Comparison of ENCODE assay signal across 1 cellular context in the genomic region with DNA sequence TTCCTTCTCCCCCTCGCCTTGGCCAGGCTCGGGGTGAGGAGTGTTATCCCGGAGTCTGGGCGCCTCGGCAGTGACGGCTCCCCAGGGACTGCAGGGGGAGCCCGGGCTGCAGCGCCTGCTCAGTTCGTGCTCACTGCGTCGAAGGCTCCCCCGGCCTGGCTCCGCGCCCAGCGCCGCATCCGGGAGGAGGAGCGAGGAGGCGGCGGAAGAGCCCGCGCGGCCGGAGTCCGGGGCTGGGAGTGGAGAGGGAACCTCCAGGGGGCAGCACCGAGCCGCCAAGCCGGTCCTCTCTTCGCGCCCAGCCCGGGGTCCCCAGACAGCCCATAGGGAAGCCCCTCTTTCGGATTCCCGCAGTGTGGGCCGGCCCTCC.
A peak's percentile ranks its signal among the peaks of the same experiment; 100 is the strongest.
TF ChIP-seq lines count a peak whose summit lies in the region.

No MANE protein-coding gene starts in this region.

TF ChIP-seq in K562, 482 proteins besides CTCF, POLR2A, EP300 and RAD21 (continued from another document and continues in another):
- peak; percentile 53; the same call in 1 of the 2 replicates for TF ChIP-seq RREB1 (CRISPR knock-in tag; IDR thresholded peaks at IDR 0.05)
- no peak for TF ChIP-seq ZNF184 (CRISPR knock-in tag; IDR thresholded peaks at IDR 0.05)
- TF ChIP-seq JUNB (CRISPR knock-in tag; conservative IDR thresholded peaks at IDR 0.05): no peak
- TF ChIP-seq ETS2 (tag; IDR thresholded peaks at IDR 0.05; ENCODE audit: borderline replicate concordance, poor library complexity, severe bottlenecking): no peak
- no peak for TF ChIP-seq DNMT1 (IDR thresholded peaks at IDR 0.05)
- TF ChIP-seq, protein P1, sequence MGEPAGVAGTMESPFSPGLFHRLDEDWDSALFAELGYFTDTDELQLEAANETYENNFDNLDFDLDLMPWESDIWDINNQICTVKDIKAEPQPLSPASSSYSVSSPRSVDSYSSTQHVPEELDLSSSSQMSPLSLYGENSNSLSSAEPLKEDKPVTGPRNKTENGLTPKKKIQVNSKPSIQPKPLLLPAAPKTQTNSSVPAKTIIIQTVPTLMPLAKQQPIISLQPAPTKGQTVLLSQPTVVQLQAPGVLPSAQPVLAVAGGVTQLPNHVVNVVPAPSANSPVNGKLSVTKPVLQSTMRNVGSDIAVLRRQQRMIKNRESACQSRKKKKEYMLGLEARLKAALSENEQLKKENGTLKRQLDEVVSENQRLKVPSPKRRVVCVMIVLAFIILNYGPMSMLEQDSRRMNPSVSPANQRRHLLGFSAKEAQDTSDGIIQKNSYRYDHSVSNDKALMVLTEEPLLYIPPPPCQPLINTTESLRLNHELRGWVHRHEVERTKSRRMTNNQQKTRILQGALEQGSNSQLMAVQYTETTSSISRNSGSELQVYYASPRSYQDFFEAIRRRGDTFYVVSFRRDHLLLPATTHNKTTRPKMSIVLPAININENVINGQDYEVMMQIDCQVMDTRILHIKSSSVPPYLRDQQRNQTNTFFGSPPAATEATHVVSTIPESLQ (CRISPR knock-in tag; IDR thresholded peaks at IDR 0.05): no peak
- TF ChIP-seq NFIX (CRISPR knock-in tag; IDR thresholded peaks at IDR 0.05; ENCODE audit: low read depth): peak; percentile 65
- TF ChIP-seq ZNF354B (CRISPR knock-in tag; IDR thresholded peaks at IDR 0.05): no peak
- peak; percentile 18; the same call in 1 of the 2 replicates for TF ChIP-seq ZNF175 (CRISPR knock-in tag; IDR thresholded peaks at IDR 0.05; ENCODE audit: low read depth)
- no peak for TF ChIP-seq SMARCA5 (IDR thresholded peaks at IDR 0.05)
- peak; percentile 63; the same call in 1 of the 2 replicates for TF ChIP-seq MTA3 (IDR thresholded peaks at IDR 0.05; ENCODE audit: borderline replicate concordance)
- no peak; the same call in 1 of the 2 replicates for TF ChIP-seq PTBP1 (IDR thresholded peaks at IDR 0.05; ENCODE audit: low read depth, low read length)
- TF ChIP-seq, protein P2, sequence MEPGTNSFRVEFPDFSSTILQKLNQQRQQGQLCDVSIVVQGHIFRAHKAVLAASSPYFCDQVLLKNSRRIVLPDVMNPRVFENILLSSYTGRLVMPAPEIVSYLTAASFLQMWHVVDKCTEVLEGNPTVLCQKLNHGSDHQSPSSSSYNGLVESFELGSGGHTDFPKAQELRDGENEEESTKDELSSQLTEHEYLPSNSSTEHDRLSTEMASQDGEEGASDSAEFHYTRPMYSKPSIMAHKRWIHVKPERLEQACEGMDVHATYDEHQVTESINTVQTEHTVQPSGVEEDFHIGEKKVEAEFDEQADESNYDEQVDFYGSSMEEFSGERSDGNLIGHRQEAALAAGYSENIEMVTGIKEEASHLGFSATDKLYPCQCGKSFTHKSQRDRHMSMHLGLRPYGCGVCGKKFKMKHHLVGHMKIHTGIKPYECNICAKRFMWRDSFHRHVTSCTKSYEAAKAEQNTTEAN (CRISPR knock-in tag; IDR thresholded peaks at IDR 0.05): peak; percentile 85; the same call in 1 of the 2 replicates
- peak; percentile 26 for TF ChIP-seq HNRNPK (IDR thresholded peaks at IDR 0.05; ENCODE audit: low read depth, low read length, poor library complexity, severe bottlenecking)
- TF ChIP-seq EGR1 (conservative IDR thresholded peaks at IDR 0.05): peak; percentile 24; the same call in 1 of the 2 replicates
- TF ChIP-seq KAT7 (CRISPR knock-in tag; IDR thresholded peaks at IDR 0.05; ENCODE audit: borderline replicate concordance): peak; percentile 55; the same call in 1 of the 2 replicates
- TF ChIP-seq PHB2 (IDR thresholded peaks at IDR 0.05; ENCODE audit: low read depth): no peak
- no peak for TF ChIP-seq ELK1 (CRISPR knock-in tag; IDR thresholded peaks at IDR 0.05)
- TF ChIP-seq, protein P3, sequence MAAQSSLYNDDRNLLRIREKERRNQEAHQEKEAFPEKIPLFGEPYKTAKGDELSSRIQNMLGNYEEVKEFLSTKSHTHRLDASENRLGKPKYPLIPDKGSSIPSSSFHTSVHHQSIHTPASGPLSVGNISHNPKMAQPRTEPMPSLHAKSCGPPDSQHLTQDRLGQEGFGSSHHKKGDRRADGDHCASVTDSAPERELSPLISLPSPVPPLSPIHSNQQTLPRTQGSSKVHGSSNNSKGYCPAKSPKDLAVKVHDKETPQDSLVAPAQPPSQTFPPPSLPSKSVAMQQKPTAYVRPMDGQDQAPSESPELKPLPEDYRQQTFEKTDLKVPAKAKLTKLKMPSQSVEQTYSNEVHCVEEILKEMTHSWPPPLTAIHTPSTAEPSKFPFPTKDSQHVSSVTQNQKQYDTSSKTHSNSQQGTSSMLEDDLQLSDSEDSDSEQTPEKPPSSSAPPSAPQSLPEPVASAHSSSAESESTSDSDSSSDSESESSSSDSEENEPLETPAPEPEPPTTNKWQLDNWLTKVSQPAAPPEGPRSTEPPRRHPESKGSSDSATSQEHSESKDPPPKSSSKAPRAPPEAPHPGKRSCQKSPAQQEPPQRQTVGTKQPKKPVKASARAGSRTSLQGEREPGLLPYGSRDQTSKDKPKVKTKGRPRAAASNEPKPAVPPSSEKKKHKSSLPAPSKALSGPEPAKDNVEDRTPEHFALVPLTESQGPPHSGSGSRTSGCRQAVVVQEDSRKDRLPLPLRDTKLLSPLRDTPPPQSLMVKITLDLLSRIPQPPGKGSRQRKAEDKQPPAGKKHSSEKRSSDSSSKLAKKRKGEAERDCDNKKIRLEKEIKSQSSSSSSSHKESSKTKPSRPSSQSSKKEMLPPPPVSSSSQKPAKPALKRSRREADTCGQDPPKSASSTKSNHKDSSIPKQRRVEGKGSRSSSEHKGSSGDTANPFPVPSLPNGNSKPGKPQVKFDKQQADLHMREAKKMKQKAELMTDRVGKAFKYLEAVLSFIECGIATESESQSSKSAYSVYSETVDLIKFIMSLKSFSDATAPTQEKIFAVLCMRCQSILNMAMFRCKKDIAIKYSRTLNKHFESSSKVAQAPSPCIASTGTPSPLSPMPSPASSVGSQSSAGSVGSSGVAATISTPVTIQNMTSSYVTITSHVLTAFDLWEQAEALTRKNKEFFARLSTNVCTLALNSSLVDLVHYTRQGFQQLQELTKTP (IDR thresholded peaks at IDR 0.05; ENCODE audit: low read depth in 1 of 2, partially characterized antibody in 2 of 2): peak in 1 of 2 experiments; percentile 65
- TF ChIP-seq KDM5B (IDR thresholded peaks at IDR 0.05; ENCODE audit: insufficient replicate concordance, low read depth, low read length): peak; percentile 68
- TF ChIP-seq ZFP1 (CRISPR knock-in tag; IDR thresholded peaks at IDR 0.05): no peak
- TF ChIP-seq, protein P4, sequence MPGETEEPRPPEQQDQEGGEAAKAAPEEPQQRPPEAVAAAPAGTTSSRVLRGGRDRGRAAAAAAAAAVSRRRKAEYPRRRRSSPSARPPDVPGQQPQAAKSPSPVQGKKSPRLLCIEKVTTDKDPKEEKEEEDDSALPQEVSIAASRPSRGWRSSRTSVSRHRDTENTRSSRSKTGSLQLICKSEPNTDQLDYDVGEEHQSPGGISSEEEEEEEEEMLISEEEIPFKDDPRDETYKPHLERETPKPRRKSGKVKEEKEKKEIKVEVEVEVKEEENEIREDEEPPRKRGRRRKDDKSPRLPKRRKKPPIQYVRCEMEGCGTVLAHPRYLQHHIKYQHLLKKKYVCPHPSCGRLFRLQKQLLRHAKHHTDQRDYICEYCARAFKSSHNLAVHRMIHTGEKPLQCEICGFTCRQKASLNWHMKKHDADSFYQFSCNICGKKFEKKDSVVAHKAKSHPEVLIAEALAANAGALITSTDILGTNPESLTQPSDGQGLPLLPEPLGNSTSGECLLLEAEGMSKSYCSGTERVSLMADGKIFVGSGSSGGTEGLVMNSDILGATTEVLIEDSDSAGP (CRISPR knock-in tag; IDR thresholded peaks at IDR 0.05): peak; percentile 58; the same call in 1 of the 2 replicates
- no peak for TF ChIP-seq ZNF586 (CRISPR knock-in tag; conservative IDR thresholded peaks at IDR 0.05)
- peak; percentile 97 for TF ChIP-seq ETV5 (CRISPR knock-in tag; IDR thresholded peaks at IDR 0.05; ENCODE audit: low read depth)
- TF ChIP-seq ZNF592 (IDR thresholded peaks at IDR 0.05): peak; percentile 67
- TF ChIP-seq ZBED1 (IDR thresholded peaks at IDR 0.05): no peak
- no peak; the same call in 1 of the 2 replicates for TF ChIP-seq JUND (IDR thresholded peaks at IDR 0.05; ENCODE audit: borderline replicate concordance, low read depth, low read length)
- TF ChIP-seq JUND (tag; IDR thresholded peaks at IDR 0.05; ENCODE audit: borderline replicate concordance, low read depth, low read length): 0 out of 3 replicates have a peak, but pooled peaks have one; percentile 5
- peak; percentile 98 for TF ChIP-seq RB1 (IDR thresholded peaks at IDR 0.05; ENCODE audit: low read depth)
- TF ChIP-seq RBM14 (IDR thresholded peaks at IDR 0.05; ENCODE audit: borderline replicate concordance, insufficient read depth, low read depth, low read length): no peak
- TF ChIP-seq CCAR2 (IDR thresholded peaks at IDR 0.05; ENCODE audit: low read depth, low read length): no peak
- TF ChIP-seq, protein P5, sequence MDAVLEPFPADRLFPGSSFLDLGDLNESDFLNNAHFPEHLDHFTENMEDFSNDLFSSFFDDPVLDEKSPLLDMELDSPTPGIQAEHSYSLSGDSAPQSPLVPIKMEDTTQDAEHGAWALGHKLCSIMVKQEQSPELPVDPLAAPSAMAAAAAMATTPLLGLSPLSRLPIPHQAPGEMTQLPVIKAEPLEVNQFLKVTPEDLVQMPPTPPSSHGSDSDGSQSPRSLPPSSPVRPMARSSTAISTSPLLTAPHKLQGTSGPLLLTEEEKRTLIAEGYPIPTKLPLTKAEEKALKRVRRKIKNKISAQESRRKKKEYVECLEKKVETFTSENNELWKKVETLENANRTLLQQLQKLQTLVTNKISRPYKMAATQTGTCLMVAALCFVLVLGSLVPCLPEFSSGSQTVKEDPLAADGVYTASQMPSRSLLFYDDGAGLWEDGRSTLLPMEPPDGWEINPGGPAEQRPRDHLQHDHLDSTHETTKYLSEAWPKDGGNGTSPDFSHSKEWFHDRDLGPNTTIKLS (IDR thresholded peaks at IDR 0.05; ENCODE audit: borderline replicate concordance, low read depth): no peak
- TF ChIP-seq POLR2AphosphoS2 (IDR thresholded peaks at IDR 0.05; ENCODE audit: low read length): no peak
